Comparison of ENCODE assay signal across 18 cellular contexts in the genomic region with DNA sequence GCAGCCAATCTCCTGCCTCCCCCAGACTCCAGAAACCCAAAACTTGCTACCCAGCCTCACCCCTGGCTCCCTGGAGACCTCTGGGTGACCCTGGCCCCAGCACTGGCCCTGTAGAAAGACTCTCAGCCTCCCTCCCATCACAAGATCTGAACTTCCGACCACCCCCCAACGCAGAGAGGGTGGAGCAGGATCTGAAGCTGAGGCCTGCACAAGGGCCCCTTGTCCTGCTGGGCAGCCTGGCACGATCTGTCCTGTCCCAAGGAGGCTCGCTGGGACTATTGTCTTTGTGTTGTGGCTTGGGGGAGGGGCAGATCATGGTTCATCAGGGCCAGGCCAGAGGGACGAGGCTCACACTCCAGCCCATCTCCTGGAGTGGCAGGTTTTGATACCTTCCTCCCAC. TPM values are rescaled to one million over a fixed set of nuclear protein-coding genes. Genes with fewer than 3 reads are reported as not detected.
DNase-seq lines count a peak whose midpoint lies in the region; ATAC-seq and TF ChIP-seq lines count a peak whose summit lies in the region.
"Had no signal": no experiment of that assay in that cellular context is flagged by ENCODE, and none has a peak within 500 bp of the region (broad histone marks: within the 10 kb centered on the region; RNA-seq: fewer than 3 reads in every experiment).

No MANE protein-coding gene starts in this region.

- no peak overlapping the region for H3K4me2 ChIP-seq in neuronal stem cell (ENCODE audit: insufficient read depth, low read length, poor library complexity, severe bottlenecking)

- H3K27me3 ChIP-seq in gastroesophageal sphincter (no peaks in the 10 kb centered on the region), neuronal stem cell (ENCODE audit: control insufficient read depth in 3 of 3, insufficient read depth in 3 of 3, low read depth in 1 of 3, low read length in 3 of 3) (peaks cover 0 to 2% (median 0%) of the 10 kb centered on the region in 3 experiments), transverse colon (no peaks in the 10 kb centered on the region)
- H3K27me3 ChIP-seq: ovary had no signal

- H3K4me3 ChIP-seq in gastroesophageal sphincter (no peak overlapping the region), neuronal stem cell (ENCODE audit: low read length in 2 of 2) (no peak overlapping the region), transverse colon (no peak overlapping the region)
- H3K4me3 ChIP-seq: K562, ovary, SK-N-MC had no signal

- no peaks in the 10 kb centered on the region for H3K79me1 ChIP-seq in neuronal stem cell (ENCODE audit: low read depth, low read length)

- no peak for DNase-seq in RWPE1 (ENCODE audit: low spot score)
- no peak for DNase-seq in neuronal stem cell (ENCODE audit: low spot score)
- no peak for DNase-seq in transverse colon
- no peak for DNase-seq in mesenteric fat pad (ENCODE audit: low spot score)
- no peak for DNase-seq in NCI-H524 (lab: John Stamatoyannopoulos, UW)
- DNase-seq in activated CD8-positive, alpha-beta memory T cell treated with anti-CD3 and anti-CD28 coated beads, Interleukin-2, amount 50 U/mL, for 48 hours = no peak
- DNase-seq: activated naive CD8-positive, alpha-beta T cell treated with anti-CD3 and anti-CD28 coated beads, Interleukin-2, amount 50 U/mL, for 24 hours; CD8-positive, alpha-beta memory T cell; NCI-H2081; ovary; stimulated activated CD4-positive, alpha-beta T cell treated with anti-CD3 and anti-CD28 coated beads, Interleukin-2, amount 100 ng/mL, for 48 hours; stimulated activated naive B cell treated with anti-CD40 and anti-IgM and Interleukin-4, amounts not matched to agents 10 μg/mL and 1 μg/mL and 100 μg/mL, for 72 hours; WERI-Rb-1 had no signal

- H3K36me3 ChIP-seq in gastroesophageal sphincter = no peaks in the 10 kb centered on the region
- no peaks in the 10 kb centered on the region for H3K36me3 ChIP-seq in neuronal stem cell (replicated peaks in 1 of 2; ENCODE audit: control insufficient read depth in 2 of 2, insufficient read depth in 2 of 2, low read length in 2 of 2)
- H3K36me3 ChIP-seq in transverse colon = no peaks in the 10 kb centered on the region
- H3K36me3 ChIP-seq: ovary, WERI-Rb-1 had no signal

- no peak overlapping the region for H2BK5ac ChIP-seq in neuronal stem cell (ENCODE audit: low read length)

- H3K4ac ChIP-seq in neuronal stem cell (ENCODE audit: low read length) = no peak overlapping the region

- WGBS in gastroesophageal sphincter (ENCODE audit: low coverage in 1 of 2), 2 donors = 100% methylated on average over 2 of the region's 5 CpGs; no CpG with 5 or more reads in 1 of the 2 donors
- WGBS in neuronal stem cell (ENCODE audit: extremely low coverage in 2 of 2, insufficient read length in 2 of 2, insufficient replicate concordance in 1 of 2), 2 donors = no CpG with 5 or more reads among the region's 5 CpGs
- 78% methylated on average over 5 of the region's 5 CpGs; no CpG with 5 or more reads in 1 of the 2 donors for WGBS in transverse colon (ENCODE audit: low coverage in 1 of 2), 2 donors

- H3K27ac ChIP-seq in RWPE1 = peak overlapping the region; percentile 58
- H3K27ac ChIP-seq in gastroesophageal sphincter = peak overlapping the region in 3 of 4 donors; percentile 18 to 63 (median 61)
- no peak overlapping the region for H3K27ac ChIP-seq in neuronal stem cell (replicated peaks; ENCODE audit: low read length)
- H3K27ac ChIP-seq in transverse colon = peak overlapping the region in 3 of 4 donors; percentile 21 to 61 (median 55)
- H3K27ac ChIP-seq: ovary, SK-N-MC, WERI-Rb-1 had no signal

- H2BK12ac ChIP-seq in neuronal stem cell (ENCODE audit: low read length) = no peak overlapping the region

- H3K14ac ChIP-seq in neuronal stem cell (ENCODE audit: low read length) = no peak overlapping the region

- H3K4me1 ChIP-seq in gastroesophageal sphincter (peaks cover 0 to 43% (median 14%) of the 10 kb centered on the region in 3 donors), neuronal stem cell (ENCODE audit: control insufficient read depth in 2 of 2, insufficient read depth in 1 of 2, low read depth in 1 of 2, low read length in 2 of 2) (peaks cover 18 to 22% of the 10 kb centered on the region in 2 donors), transverse colon (peaks cover 10 to 25% (median 12%) of the 10 kb centered on the region in 4 donors)

- H2AK5ac ChIP-seq in neuronal stem cell (ENCODE audit: low read depth, low read length) = no peak overlapping the region

- POLR2A ChIA-PET in RWPE1 (lab: Yijun Ruan, JAX; ENCODE audit: low non-redundant PET) = interaction anchor here (1.3 to 1.6 kb wide), 2 partner anchors 11 to 13 kb away, joined by 6 to 10 read pairs; no protein-coding TSS in a partner anchor

- in situ Hi-C loops in transverse colon (cut with MboI; ENCODE audit: low pct_ligation_motif_present in 1 of 4, low pct_unique_long_range_greater_than_20kb in 1 of 4, low sequenced_read_pairs in 3 of 4) = no loop called here

- H3K9me3 ChIP-seq in gastroesophageal sphincter (no peaks in the 10 kb centered on the region), neuronal stem cell (replicated peaks in 1 of 2; ENCODE audit: control insufficient read depth in 2 of 2, insufficient read depth in 1 of 2, low read depth in 1 of 2, low read length in 2 of 2) (no peaks in the 10 kb centered on the region), transverse colon (no peaks in the 10 kb centered on the region)
- H3K9me3 ChIP-seq: ovary had no signal

- H3K23ac ChIP-seq in neuronal stem cell (ENCODE audit: low read depth, low read length, poor library complexity) = no peak overlapping the region

- H2BK15ac ChIP-seq in neuronal stem cell (ENCODE audit: low read length) = no peak overlapping the region

- intact Hi-C loops in transverse colon (cut with DNase I; ENCODE audit: low total_unique reads) = loop anchor here (5.0 kb wide), 2 partner anchors 33 to 63 kb away; no protein-coding TSS in a partner anchor

- peak overlapping the region; percentile 48 for H3K18ac ChIP-seq in neuronal stem cell (ENCODE audit: low read length)

- no peak for TF ChIP-seq CTCF in RWPE1 (conservative IDR thresholded peaks at IDR 0.05; ENCODE audit: low read depth)
- no peak for TF ChIP-seq CTCF in gastroesophageal sphincter (IDR thresholded peaks at IDR 0.05)
- TF ChIP-seq CTCF in transverse colon (IDR thresholded peaks at IDR 0.05) = no peak

- TF ChIP-seq EP300 in gastroesophageal sphincter (IDR thresholded peaks at IDR 0.05) (no peak), transverse colon (IDR thresholded peaks at IDR 0.05; ENCODE audit: low read depth) (no peak)

- H3K9ac ChIP-seq in neuronal stem cell (ENCODE audit: low read depth, low read length, poor library complexity) = no peak overlapping the region

- CTCF ChIA-PET in RWPE1 (lab: Yijun Ruan, JAX) = interaction anchor here (0.6 to 7.3 kb wide), 14 partner anchors 9 to 168 kb away, joined by 3 to 77 read pairs (median 7); partner anchors contain the start of gene PHLDA3

- no peak for ATAC-seq in gastroesophageal sphincter

- H4K8ac ChIP-seq in neuronal stem cell (ENCODE audit: low read depth, low read length) = no peak overlapping the region

- H2BK120ac ChIP-seq in neuronal stem cell (ENCODE audit: low read depth, low read length) = no peak overlapping the region

- H4K91ac ChIP-seq in neuronal stem cell (ENCODE audit: low read depth, low read length, poor library complexity) = no peak overlapping the region

- TF ChIP-seq POLR2A in gastroesophageal sphincter (IDR thresholded peaks at IDR 0.05) = no peak
- no peak for TF ChIP-seq POLR2A in transverse colon (IDR thresholded peaks at IDR 0.05)

- peak overlapping the region; percentile 84 for H2AFZ ChIP-seq in neuronal stem cell (ENCODE audit: low read length)

RNA-seq across cellular contexts. Expression of gene PHLDA3, which starts 20.0 kb away (rescaled TPM):
- total RNA-seq in gastroesophageal sphincter (100 to 1,000 TPM in 1 of 4 donors, 10 to 100 TPM in 3; 69.2 to 153 (median 84.7) TPM), transverse colon (10 to 100 TPM; 19.4 to 47.6 (median 31.5) TPM), mesenteric fat pad (358 TPM)
- 12.4 TPM for polyA plus RNA-seq in neuronal stem cell (2013, experiment 1 of 2)
- polyA plus RNA-seq in neuronal stem cell (2013, experiment 2 of 2) = 12.3 TPM
- polyA plus RNA-seq: K562 had no signal

RNA-seq across cellular contexts. Expression of gene TNNI1, which starts 27.5 kb away (rescaled TPM):
- total RNA-seq in gastroesophageal sphincter (not detected), transverse colon (under 1 TPM in 2 of 4 donors, not detected in 2; 0.16 to 0.41 TPM), mesenteric fat pad (not detected)
- polyA plus RNA-seq in neuronal stem cell (2013, experiment 1 of 2) = 3.6 TPM
- polyA plus RNA-seq in neuronal stem cell (2013, experiment 2 of 2) = 3.4 TPM
- total RNA-seq: CD8-positive, alpha-beta memory T cell; K562; kidney epithelial cell had no signal
- polyA plus RNA-seq: CD8-positive, alpha-beta memory T cell; K562 had no signal

RNA-seq across cellular contexts. Expression of gene LAD1, which starts 49.9 kb away (rescaled TPM):
- 10 to 100 TPM in 1 of 4 donors, 1 to 10 TPM in 3; 1.2 to 24.1 (median 1.9) TPM for total RNA-seq in gastroesophageal sphincter
- 0.86 TPM for polyA plus RNA-seq in neuronal stem cell (2013, experiment 1 of 2)
- polyA plus RNA-seq in neuronal stem cell (2013, experiment 2 of 2) = 0.86 TPM
- total RNA-seq in transverse colon = 100 to 1,000 TPM; 142 to 215 (median 177) TPM
- 0.51 TPM for total RNA-seq in mesenteric fat pad
- total RNA-seq: CD8-positive, alpha-beta memory T cell; fibroblast of villous mesenchyme had no signal
- polyA plus RNA-seq: CD8-positive, alpha-beta memory T cell; K562 had no signal

RNA-seq across cellular contexts. Expression of gene CSRP1, which starts 57.9 kb away (rescaled TPM):
- total RNA-seq in gastroesophageal sphincter (1,000 to 10,000 TPM; 4,484 to 9,179 (median 5,319) TPM), transverse colon (1,000 to 10,000 TPM in 2 of 4 donors, 100 to 1,000 TPM in 2; 697 to 1,474 (median 915) TPM), mesenteric fat pad (151 TPM)
- 31.8 TPM for polyA plus RNA-seq in neuronal stem cell (2013, experiment 1 of 2)
- polyA plus RNA-seq in neuronal stem cell (2013, experiment 2 of 2) = 29.5 TPM

Comparison
In these comparisons a context has a peak if more than half of its experiments do, and no peak if none do; other contexts are left out.
1. RNA of gene LAD1, which starts 49.9 kb away (total RNA-seq): 142 to 215 TPM in transverse colon; 1.2 to 24.1 TPM in gastroesophageal sphincter and 0.51 TPM in mesenteric fat pad (single experiment); every median in the first group is over 4 times any median in the second.